24 cellular contexts compared by ENCODE assay signal in genomic region chr3:154690413-154690812, GRCh38.
DNase-seq lines count a peak whose midpoint lies in the region; ATAC-seq and TF ChIP-seq lines count a peak whose summit lies in the region.
"Had no signal": no experiment of that assay in that cellular context is flagged by ENCODE, and none has a peak within 500 bp of the region (broad histone marks: within the 10 kb centered on the region; RNA-seq: fewer than 3 reads in every experiment).

No MANE protein-coding gene starts in this region.

- H3K36me3 ChIP-seq in ovary = no peaks in the 10 kb centered on the region
- H3K36me3 ChIP-seq: heart right ventricle, prostate gland had no signal

- H3K27ac ChIP-seq in ovary = no peak overlapping the region
- H3K27ac ChIP-seq: heart right ventricle, KMS-11, prostate gland had no signal

- TF ChIP-seq POLR2A in ovary (IDR thresholded peaks at IDR 0.05) = no peak

- H3K27me3 ChIP-seq in ovary = no peaks in the 10 kb centered on the region
- H3K27me3 ChIP-seq: heart right ventricle had no signal

- DNase-seq in stimulated activated naive CD8-positive, alpha-beta T cell treated with anti-CD3 and anti-CD28 coated beads, Interleukin-15, Interleukin-2, amounts not matched to agents 100 U/mL and 50 U/mL, for 24 hours = no peak
- no peak for DNase-seq in stimulated activated naive CD8-positive, alpha-beta T cell treated with anti-CD3 and anti-CD28 coated beads, Interleukin-15, amount 100 ng/mL, for 72 hours
- DNase-seq in KBM-7 = no peak
- DNase-seq in ovary = no peak
- DNase-seq in SIG-M5 (lab: John Stamatoyannopoulos, UW) = no peak
- DNase-seq: activated CD4-positive, alpha-beta T cell treated with anti-CD3 and anti-CD28 coated beads, Interleukin-2, amount 10 ng/mL, durations not matched to agents 24 days and 14 days; activated T-cell treated with anti-CD3 and anti-CD28 coated beads, Interleukin-2, amount 50 U/mL, for 24 hours; C1 segment of cervical spinal cord; central memory CD4-positive, alpha-beta T cell; DMS79 treated with DMSO at 0.1 percent for 48 hours; heart right ventricle; kidney; mesendoderm; NCI-H1092; NCI-H69; nephron progenitor cell; PC-3; stimulated activated naive CD4-positive, alpha-beta T cell; trophoblast cell had no signal

- no peak overlapping the region for H3K27ac Mint-ChIP-seq in stimulated activated naive CD8-positive, alpha-beta T cell treated with anti-CD3 and anti-CD28 coated beads, Interleukin-15, amount 100 ng/mL, for 72 hours
- H3K27ac Mint-ChIP-seq: activated CD4-positive, alpha-beta T cell treated with anti-CD3 and anti-CD28 coated beads, Interleukin-2, amount 10 ng/mL, durations not matched to agents 24 days and 14 days; activated T-cell treated with anti-CD3 and anti-CD28 coated beads, Interleukin-2, amount 50 U/mL, for 24 hours; nephron progenitor cell had no signal

- in situ Hi-C loops in KBM-7 (cut with MboI; ENCODE audit: low pct_unique_long_range_greater_than_20kb, low sequenced_read_pairs) = no loop called here

- H3K9me3 Mint-ChIP-seq in stimulated activated naive CD8-positive, alpha-beta T cell treated with anti-CD3 and anti-CD28 coated beads, Interleukin-15, amount 100 ng/mL, for 72 hours = peaks cover 0 to under 1% of the 10 kb centered on the region in 2 donors
- H3K9me3 Mint-ChIP-seq: activated CD4-positive, alpha-beta T cell treated with anti-CD3 and anti-CD28 coated beads, Interleukin-2, amount 10 ng/mL, durations not matched to agents 24 days and 14 days; activated T-cell treated with anti-CD3 and anti-CD28 coated beads, Interleukin-2, amount 50 U/mL, for 24 hours; nephron progenitor cell had no signal

- H3K27me3 Mint-ChIP-seq in stimulated activated naive CD8-positive, alpha-beta T cell treated with anti-CD3 and anti-CD28 coated beads, Interleukin-15, amount 100 ng/mL, for 72 hours = no peaks in the 10 kb centered on the region
- H3K27me3 Mint-ChIP-seq: activated CD4-positive, alpha-beta T cell treated with anti-CD3 and anti-CD28 coated beads, Interleukin-2, amount 10 ng/mL, durations not matched to agents 24 days and 14 days; activated T-cell treated with anti-CD3 and anti-CD28 coated beads, Interleukin-2, amount 50 U/mL, for 24 hours had no signal

- no peak for TF ChIP-seq CTCF in ovary (IDR thresholded peaks at IDR 0.05)

- no peak overlapping the region for H3K4me3 ChIP-seq in ovary
- H3K4me3 ChIP-seq: heart right ventricle, prostate gland had no signal

- peak; percentile 23 for ATAC-seq in stimulated activated naive CD8-positive, alpha-beta T cell treated with anti-CD3 and anti-CD28 coated beads, Interleukin-15, Interleukin-2, amounts not matched to agents 100 U/mL and 50 U/mL, for 24 hours
- ATAC-seq in stimulated activated naive CD8-positive, alpha-beta T cell treated with anti-CD3 and anti-CD28 coated beads, Interleukin-15, amount 100 ng/mL, for 72 hours = no peak
- ATAC-seq in HG02642 (IDR thresholded peaks at IDR 0.05; ENCODE audit: poor library complexity, unreplicated experiment) = peak; percentile 81
- ATAC-seq in HG03460 (IDR thresholded peaks at IDR 0.05; ENCODE audit: unreplicated experiment) = peak; percentile 50
- ATAC-seq in GM21576 (IDR thresholded peaks at IDR 0.05; ENCODE audit: unreplicated experiment) = no peak
- ATAC-seq: heart right ventricle, PC-3 had no signal

- no peaks in the 10 kb centered on the region for H3K9me3 ChIP-seq in ovary
- H3K9me3 ChIP-seq: heart right ventricle, prostate gland had no signal

- no peaks in the 10 kb centered on the region for H3K4me1 ChIP-seq in ovary (ENCODE audit: insufficient read depth)
- H3K4me1 ChIP-seq: heart right ventricle, prostate gland had no signal

- no peak overlapping the region for H3K4me3 Mint-ChIP-seq in stimulated activated naive CD8-positive, alpha-beta T cell treated with anti-CD3 and anti-CD28 coated beads, Interleukin-15, amount 100 ng/mL, for 72 hours
- H3K4me3 Mint-ChIP-seq: activated CD4-positive, alpha-beta T cell treated with anti-CD3 and anti-CD28 coated beads, Interleukin-2, amount 10 ng/mL, durations not matched to agents 24 days and 14 days; activated T-cell treated with anti-CD3 and anti-CD28 coated beads, Interleukin-2, amount 50 U/mL, for 24 hours; nephron progenitor cell had no signal

- no peak for TF ChIP-seq EP300 in ovary (IDR thresholded peaks at IDR 0.05)

- intact Hi-C loops in ovary (cut with DNase I) = no loop called here

- H3K4me1 Mint-ChIP-seq in stimulated activated naive CD8-positive, alpha-beta T cell treated with anti-CD3 and anti-CD28 coated beads, Interleukin-15, amount 100 ng/mL, for 72 hours = no peaks in the 10 kb centered on the region
- H3K4me1 Mint-ChIP-seq: activated CD4-positive, alpha-beta T cell treated with anti-CD3 and anti-CD28 coated beads, Interleukin-2, amount 10 ng/mL, durations not matched to agents 24 days and 14 days had no signal

Comparison
In these comparisons a context has a peak if more than half of its experiments do, and no peak if none do; other contexts are left out.
1. ATAC-seq: peak in stimulated activated naive CD8-positive, alpha-beta T cell treated with anti-CD3 and anti-CD28 coated beads, Interleukin-15, Interleukin-2, amounts not matched to agents 100 U/mL and 50 U/mL, for 24 hours (single experiment), HG02642 (single experiment) and HG03460 (single experiment); none in stimulated activated naive CD8-positive, alpha-beta T cell treated with anti-CD3 and anti-CD28 coated beads, Interleukin-15, amount 100 ng/mL, for 72 hours (single experiment) and GM21576 (single experiment).